ENCODE assay signal across 21 cellular contexts in the genomic region with DNA sequence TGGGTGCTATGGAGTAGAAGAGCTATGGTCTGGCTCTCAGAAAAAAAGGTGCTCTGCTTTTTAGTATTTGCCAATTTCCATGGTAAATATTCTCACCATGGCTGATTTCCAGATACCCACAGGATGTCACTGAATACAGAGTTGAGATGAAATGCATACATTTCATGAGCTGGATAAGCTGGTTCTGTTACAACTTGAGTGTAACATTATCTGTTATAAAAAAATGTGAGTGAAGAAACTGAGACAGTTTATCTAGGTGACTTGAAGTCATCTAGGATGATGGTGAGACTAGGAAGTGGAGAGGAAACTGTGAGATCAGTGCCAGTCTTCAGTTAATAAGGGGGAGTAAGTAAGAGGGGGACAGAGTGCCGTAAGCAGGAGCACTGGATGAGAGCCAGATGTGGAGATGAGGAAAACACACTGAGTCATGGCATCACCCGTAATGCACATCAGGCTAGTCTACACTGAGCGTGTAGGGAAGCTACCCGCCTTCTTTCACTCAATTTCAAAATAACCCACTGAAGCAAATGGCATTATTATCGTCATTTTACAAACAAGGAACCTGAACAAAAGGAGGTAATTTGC.
DNase-seq lines count a peak whose midpoint lies in the region; ATAC-seq and TF ChIP-seq lines count a peak whose summit lies in the region.
"Had no signal": no experiment of that assay in that cellular context is flagged by ENCODE, and none has a peak within 500 bp of the region (broad histone marks: within the 10 kb centered on the region; RNA-seq: fewer than 3 reads in every experiment).

No MANE protein-coding gene starts in this region.

- TF ChIP-seq CTCF in AG10803 (conservative IDR thresholded peaks at IDR 0.05; ENCODE audit: low read length): no peak
- no peak for TF ChIP-seq CTCF in fibroblast of pulmonary artery (IDR thresholded peaks at IDR 0.05; ENCODE audit: low read length, missing control alignments)

- no peak overlapping the region for H3K4me3 ChIP-seq in AG10803 (ENCODE audit: low read length)
- no peak overlapping the region for H3K4me3 ChIP-seq in fibroblast of pulmonary artery (replicated peaks; ENCODE audit: low read depth, low read length)
- H3K4me3 ChIP-seq: adrenal gland had no signal

- ATAC-seq in GM18868 (IDR thresholded peaks at IDR 0.05; ENCODE audit: unreplicated experiment): no peak
- no peak for ATAC-seq in GM21825 (IDR thresholded peaks at IDR 0.05; ENCODE audit: unreplicated experiment)
- no peak for ATAC-seq in HG02981 (IDR thresholded peaks at IDR 0.05; ENCODE audit: unreplicated experiment)
- ATAC-seq: HepG2 had no signal

- DNase-seq in AG10803 (ENCODE audit: low read depth) (peak; percentile 15), HCEC 1CT (peak; percentile 10), amniotic epithelial cell (ENCODE audit: low read depth) (peak; percentile 69), fibroblast of pulmonary artery (ENCODE audit: low read depth) (peak; percentile 77), LoVo (ENCODE audit: low spot score) (no peak)
- DNase-seq: activated CD4-positive, alpha-beta T cell treated with anti-CD3 and anti-CD28 coated beads for 4 hours; activated gamma-delta T cell; effector memory CD4-positive, alpha-beta T cell; HFFc6; islet precursor cell; mammary epithelial cell; MV-4-11; NCI-H187; NCI-H345; Right ventricle myocardium superior; stimulated activated CD4-positive, alpha-beta T cell treated with anti-CD3 and anti-CD28 coated beads, Interleukin-12 subunit alpha, Interleukin-12 subunit beta, amount 100 ng/mL, for 4 hours had no signal
